In the genomic region with DNA sequence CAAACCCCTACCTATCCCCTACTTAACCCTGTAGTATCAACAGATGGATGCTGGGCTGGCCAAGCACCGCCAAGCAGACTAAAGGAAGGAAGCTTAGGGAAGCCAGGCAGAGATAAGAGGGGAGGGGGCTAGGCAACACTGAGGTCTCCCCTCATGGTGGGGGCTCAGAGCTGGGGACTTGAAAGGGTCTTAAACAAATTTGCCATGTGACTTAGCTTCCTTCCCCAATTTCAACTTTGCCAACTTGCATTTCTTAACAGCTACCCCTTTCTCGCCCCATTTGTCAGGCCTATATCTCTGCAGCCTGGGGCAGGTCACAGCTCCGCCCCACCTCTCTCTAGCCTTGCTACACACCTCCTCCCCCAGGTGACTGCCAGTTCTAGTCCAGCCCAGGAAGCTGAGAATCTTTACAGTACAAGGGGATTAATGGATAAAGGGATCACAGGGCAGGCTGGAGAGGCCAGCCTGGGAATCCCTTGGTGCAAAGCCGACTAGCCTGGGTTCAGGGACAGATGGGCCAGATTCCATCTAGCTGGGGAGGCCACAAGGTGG, we compare ENCODE assay signal across 8 cellular contexts.
DNase-seq lines count a peak whose midpoint lies in the region; ATAC-seq and TF ChIP-seq lines count a peak whose summit lies in the region.

No MANE protein-coding gene starts in this region.

- no peaks in the 10 kb centered on the region for H3K9me3 ChIP-seq in mucosa of stomach (ENCODE audit: control insufficient read depth, low read length)

- DNase-seq in NAMALWA (ENCODE audit: low spot score) (peak; percentile 63), NCI-H1930 (lab: John Stamatoyannopoulos, UW) (no peak), coronary artery (ENCODE audit: low spot score) (no peak)
- peak; percentile 32 for DNase-seq in activated effector memory CD4-positive, alpha-beta T cell treated with Interleukin-2 at 50 U/mL for 16 hours

- H3K9ac ChIP-seq in mucosa of stomach (ENCODE audit: low read length) = peak overlapping the region; percentile 39

- ATAC-seq in GM18870 (IDR thresholded peaks at IDR 0.05; ENCODE audit: unreplicated experiment) = no peak
- ATAC-seq in HG03469 (IDR thresholded peaks at IDR 0.05; ENCODE audit: unreplicated experiment) = no peak

- peak overlapping the region in 1 of 2 donors; percentile 9 for H3K27ac ChIP-seq in coronary artery

- H3K27me3 ChIP-seq in mucosa of stomach (ENCODE audit: control insufficient read depth, insufficient read depth, low read length) = peaks cover 17% of the 10 kb centered on the region

- no peaks in the 10 kb centered on the region for H3K36me3 ChIP-seq in mucosa of stomach (ENCODE audit: control insufficient read depth, insufficient read depth, low read length)

- H3K4me3 ChIP-seq in GM08714 (ENCODE audit: low read length) = peak overlapping the region; percentile 6; the same call in 1 of the 2 replicates
- no peak overlapping the region for H3K4me3 ChIP-seq in mucosa of stomach (ENCODE audit: low read length)
- no peak overlapping the region for H3K4me3 ChIP-seq in coronary artery

- peaks cover 49% of the 10 kb centered on the region for H3K4me1 ChIP-seq in mucosa of stomach (ENCODE audit: control insufficient read depth, insufficient read depth, low read length)

- TF ChIP-seq CTCF in coronary artery (IDR thresholded peaks at IDR 0.05) = no peak

Comparison
In these comparisons a context has a peak if more than half of its experiments do, and no peak if none do; other contexts are left out.
1. DNase-seq: peak in NAMALWA (single experiment) and activated effector memory CD4-positive, alpha-beta T cell treated with Interleukin-2 at 50 U/mL for 16 hours (single experiment); none in NCI-H1930 (0 of 2) and coronary artery (single experiment).